In genomic region chr1:234708700-234709395, GRCh38 we compare ENCODE assay signal across 14 cellular contexts.
A peak's percentile ranks its signal among the peaks of the same experiment; 100 is the strongest.
DNase-seq lines count a peak whose midpoint lies in the region; ATAC-seq and TF ChIP-seq lines count a peak whose summit lies in the region.
"Had no signal": no experiment of that assay in that cellular context is flagged by ENCODE, and none has a peak within 500 bp of the region (broad histone marks: within the 10 kb centered on the region; RNA-seq: fewer than 3 reads in every experiment).

No MANE protein-coding gene starts in this region.

- H3K36me3 ChIP-seq in HEK293 (ENCODE audit: control insufficient read depth in 2 of 2, insufficient read depth in 1 of 2, low read length in 2 of 2): no peaks in the 10 kb centered on the region
- no peaks in the 10 kb centered on the region for H3K36me3 ChIP-seq in esophagus (ENCODE audit: control insufficient read depth in 2 of 2, insufficient read depth in 2 of 2, low read length in 1 of 2)
- H3K36me3 ChIP-seq: prostate gland had no signal

- no peak overlapping the region for H3K4me3 Mint-ChIP-seq in CD14-positive monocyte
- no peak overlapping the region for H3K4me3 Mint-ChIP-seq in nephron
- H3K4me3 Mint-ChIP-seq: activated CD4-positive, alpha-beta memory T cell treated with anti-CD3 and anti-CD28 coated beads for 36 hours; activated naive CD8-positive, alpha-beta T cell treated with anti-CD3 and anti-CD28 coated beads, Interleukin-2, amount 50 U/mL, for 24 hours; activated T-cell treated with anti-CD3 and anti-CD28 coated beads, Interleukin-2, amount 50 U/mL, for 72 hours; central memory CD8-positive, alpha-beta T cell had no signal

- H3K4me3 ChIP-seq in HEK293 (ENCODE audit: low read depth, low read length): no peak overlapping the region
- no peak overlapping the region for H3K4me3 ChIP-seq in esophagus (ENCODE audit: low read depth in 1 of 2, low read length in 2 of 2)
- H3K4me3 ChIP-seq: prostate gland had no signal

- H3K9me3 Mint-ChIP-seq in CD14-positive monocyte (peaks cover 0 to 3% (median 0%) of the 10 kb centered on the region in 7 donors), nephron (no peaks in the 10 kb centered on the region)
- H3K9me3 Mint-ChIP-seq: activated CD4-positive, alpha-beta memory T cell treated with anti-CD3 and anti-CD28 coated beads for 36 hours; activated naive CD8-positive, alpha-beta T cell treated with anti-CD3 and anti-CD28 coated beads, Interleukin-2, amount 50 U/mL, for 24 hours had no signal

- TF ChIP-seq CTCF in CD14-positive monocyte (IDR thresholded peaks at IDR 0.05): no peak
- no peak for TF ChIP-seq CTCF in HEK293 (tag by site-specific recombination; IDR thresholded peaks at IDR 0.05)
- no peak for TF ChIP-seq CTCF in nephron (IDR thresholded peaks at IDR 0.05; ENCODE audit: unreplicated experiment in 3 of 3)

- POLR2A ChIA-PET in HEK293 (lab: Yijun Ruan, JAX): no interaction called here

- H3K4me1 ChIP-seq in HEK293 (ENCODE audit: control insufficient read depth, insufficient read depth, low read length) (no peaks in the 10 kb centered on the region), esophagus (ENCODE audit: control insufficient read depth in 2 of 2, insufficient read depth in 2 of 2, low read length in 1 of 2) (peaks cover 7 to 12% of the 10 kb centered on the region in 2 donors)
- H3K4me1 ChIP-seq: prostate gland had no signal

- H3K4me1 Mint-ChIP-seq in CD14-positive monocyte: peaks cover 55% of the 10 kb centered on the region
- peaks cover 17% of the 10 kb centered on the region for H3K4me1 Mint-ChIP-seq in nephron
- H3K4me1 Mint-ChIP-seq: activated naive CD8-positive, alpha-beta T cell treated with anti-CD3 and anti-CD28 coated beads, Interleukin-2, amount 50 U/mL, for 24 hours had no signal

- H3K27ac Mint-ChIP-seq in CD14-positive monocyte (peak overlapping the region in 4 of 7 donors; percentile 26 to 82 (median 66)), nephron (peak overlapping the region in 2 of 3 experiments; percentile 18 to 73)
- H3K27ac Mint-ChIP-seq: activated CD4-positive, alpha-beta memory T cell treated with anti-CD3 and anti-CD28 coated beads for 36 hours; activated naive CD8-positive, alpha-beta T cell treated with anti-CD3 and anti-CD28 coated beads, Interleukin-2, amount 50 U/mL, for 24 hours; activated T-cell treated with anti-CD3 and anti-CD28 coated beads, Interleukin-2, amount 50 U/mL, for 72 hours had no signal

- H3K27ac ChIP-seq in HEK293 (ENCODE audit: extremely low read depth, low read depth, low read length) (no peak overlapping the region), esophagus (ENCODE audit: low read depth in 2 of 2, low read length in 1 of 2) (peak overlapping the region; percentile 49 to 88)
- H3K27ac ChIP-seq: prostate gland had no signal

- no peaks in the 10 kb centered on the region for H3K9me3 ChIP-seq in HEK293 (ENCODE audit: control insufficient read depth, insufficient read depth, low read depth, low read length)
- H3K9me3 ChIP-seq in esophagus (ENCODE audit: control insufficient read depth in 2 of 2, insufficient read depth in 1 of 2, low read depth in 1 of 2, low read length in 1 of 2): no peaks in the 10 kb centered on the region
- H3K9me3 ChIP-seq: prostate gland had no signal

- no peaks in the 10 kb centered on the region for H3K27me3 ChIP-seq in esophagus (ENCODE audit: control insufficient read depth in 1 of 2, insufficient read depth in 2 of 2, low read length in 2 of 2)

- DNase-seq in CD14-positive monocyte (ENCODE audit: low spot score) (no peak), GF-D8 (lab: John Stamatoyannopoulos, UW) (no peak), midbrain (lab: John Stamatoyannopoulos, UW) (no peak), 8988T (no peak)
- DNase-seq: activated CD4-positive, alpha-beta memory T cell treated with anti-CD3 and anti-CD28 coated beads for 36 hours; activated naive CD8-positive, alpha-beta T cell treated with anti-CD3 and anti-CD28 coated beads, Interleukin-2, amount 50 U/mL, for 24 hours; activated T-cell treated with anti-CD3 and anti-CD28 coated beads, Interleukin-2, amount 50 U/mL, for 72 hours; NCI-H1436 had no signal

- CTCF ChIA-PET in HEK293 (lab: Yijun Ruan, JAX): no interaction called here

- H3K27me3 Mint-ChIP-seq in CD14-positive monocyte (ENCODE audit: low read depth in 3 of 3) (peaks cover 0 to 2% (median 0%) of the 10 kb centered on the region in 3 donors), nephron (ENCODE audit: low read depth) (no peaks in the 10 kb centered on the region)
- H3K27me3 Mint-ChIP-seq: activated CD4-positive, alpha-beta memory T cell treated with anti-CD3 and anti-CD28 coated beads for 36 hours; activated naive CD8-positive, alpha-beta T cell treated with anti-CD3 and anti-CD28 coated beads, Interleukin-2, amount 50 U/mL, for 24 hours; central memory CD8-positive, alpha-beta T cell had no signal

- no peak for ATAC-seq in HG03565 (IDR thresholded peaks at IDR 0.05; ENCODE audit: unreplicated experiment)
- ATAC-seq: activated naive CD8-positive, alpha-beta T cell treated with anti-CD3 and anti-CD28 coated beads, Interleukin-2, amount 50 U/mL, for 24 hours; activated T-cell treated with anti-CD3 and anti-CD28 coated beads, Interleukin-2, amount 50 U/mL, for 72 hours had no signal

- WGBS in esophagus, 2 donors: 62 to 79% methylated on average over 9 of the region's 9 CpGs

- peaks cover 0 to 9% of the 10 kb centered on the region in 2 donors for H3K36me3 Mint-ChIP-seq in CD14-positive monocyte
- no peaks in the 10 kb centered on the region for H3K36me3 Mint-ChIP-seq in nephron (ENCODE audit: low read depth)
- H3K36me3 Mint-ChIP-seq: activated CD4-positive, alpha-beta memory T cell treated with anti-CD3 and anti-CD28 coated beads for 36 hours had no signal

- intact Hi-C loops in CD14-positive monocyte (cut with micrococcal nuclease): no loop called here

TF ChIP-seq in HEK293, 187 proteins besides CTCF, POLR2A, EP300 and RAD21:
- TF ChIP-seq ZNF623 (tag by site-specific recombination; IDR thresholded peaks at IDR 0.05): peak; percentile 63
- no peak for TF ChIP-seq ZFHX2 (tag by site-specific recombination; conservative IDR thresholded peaks at IDR 0.05)
- TF ChIP-seq ZNF785 (tag by site-specific recombination; IDR thresholded peaks at IDR 0.05): no peak
- TF ChIP-seq ZNF221 (tag by site-specific recombination; IDR thresholded peaks at IDR 0.05; ENCODE audit: borderline replicate concordance): no peak
- no peak for TF ChIP-seq ZNF660 (tag by site-specific recombination; IDR thresholded peaks at IDR 0.05)
- TF ChIP-seq ZNF114 (tag by site-specific recombination; IDR thresholded peaks at IDR 0.05): 0 out of 2 replicates have a peak, but pooled peaks have one; percentile 48
- TF ChIP-seq ZNF610 (tag by site-specific recombination; IDR thresholded peaks at IDR 0.05; ENCODE audit: borderline replicate concordance): no peak
